In the genomic region with DNA sequence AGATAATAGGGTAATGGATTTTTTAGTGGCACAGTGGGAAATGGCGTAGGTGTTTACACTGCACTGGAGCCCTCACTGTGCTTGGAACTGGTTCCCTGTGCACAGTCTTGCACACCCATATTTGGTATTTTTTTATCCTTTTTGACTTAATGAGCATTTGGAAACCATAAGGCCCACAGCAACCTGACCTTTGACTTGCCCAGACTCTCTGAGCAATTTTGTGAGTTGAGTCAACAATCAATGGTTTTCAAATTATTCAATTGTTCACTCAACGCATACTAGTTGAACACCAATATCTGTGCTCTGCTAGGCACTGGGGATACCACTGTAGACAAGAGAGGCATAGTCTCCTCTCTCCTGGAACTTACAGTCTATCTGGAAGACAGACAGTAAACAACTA, we compare ENCODE assay signal across 16 cellular contexts. TPM values are rescaled to one million over a fixed set of nuclear protein-coding genes. Genes with fewer than 3 reads are reported as not detected.
DNase-seq lines count a peak whose midpoint lies in the region; ATAC-seq and TF ChIP-seq lines count a peak whose summit lies in the region.
"Had no signal": no experiment of that assay in that cellular context is flagged by ENCODE, and none has a peak within 500 bp of the region (broad histone marks: within the 10 kb centered on the region; RNA-seq: fewer than 3 reads in every experiment).

No MANE protein-coding gene starts in this region.

- H3K56ac ChIP-seq in mesendoderm (ENCODE audit: low read length): no peak overlapping the region

- H3K79me2 ChIP-seq in mesendoderm (ENCODE audit: control insufficient read depth, insufficient read depth, low read length): no peaks in the 10 kb centered on the region

- H3K18ac ChIP-seq in mesendoderm (ENCODE audit: low read length): no peak overlapping the region

- no peak for ATAC-seq in CD4-positive, alpha-beta T cell (ENCODE audit: poor library complexity)
- ATAC-seq in activated CD8-positive, alpha-beta T cell treated with anti-CD3 and anti-CD28 coated beads for 36 hours: peak; percentile 46
- ATAC-seq in naive thymus-derived CD4-positive, alpha-beta T cell: no peak
- no peak for ATAC-seq in GM21529 (IDR thresholded peaks at IDR 0.05; ENCODE audit: unreplicated experiment)
- ATAC-seq: Right ventricle myocardium inferior had no signal

- no peak overlapping the region for H3K4me3 ChIP-seq in CD8-positive, alpha-beta memory T cell (ENCODE audit: low read length)
- H3K4me3 ChIP-seq in naive thymus-derived CD4-positive, alpha-beta T cell (ENCODE audit: low read length): no peak overlapping the region
- no peak overlapping the region for H3K4me3 ChIP-seq in MG63
- no peak overlapping the region for H3K4me3 ChIP-seq in mesendoderm (ENCODE audit: low read length)
- H3K4me3 ChIP-seq: adrenal gland, cardiac muscle cell had no signal

- no CpG with 5 or more reads among the region's 2 CpGs for WGBS in mesendoderm (ENCODE audit: extremely low coverage, insufficient coverage, low lambda C conversion rate)

- no peak overlapping the region for H3K9ac ChIP-seq in mesendoderm (ENCODE audit: low read length)
- H3K9ac ChIP-seq: parathyroid adenoma had no signal

- H3K27me3 ChIP-seq in CD4-positive, alpha-beta T cell (ENCODE audit: control insufficient read depth, insufficient read depth, low read length): no peaks in the 10 kb centered on the region
- H3K27me3 ChIP-seq in CD8-positive, alpha-beta memory T cell (ENCODE audit: insufficient read depth, low read length, poor library complexity, severe bottlenecking): no peaks in the 10 kb centered on the region
- no peaks in the 10 kb centered on the region for H3K27me3 ChIP-seq in naive thymus-derived CD4-positive, alpha-beta T cell (ENCODE audit: control insufficient read depth in 2 of 2, insufficient read depth in 2 of 2, low read length in 2 of 2)
- H3K27me3 ChIP-seq in MG63: no peaks in the 10 kb centered on the region
- H3K27me3 ChIP-seq in mesendoderm (ENCODE audit: insufficient read depth, low read length, poor library complexity): no peaks in the 10 kb centered on the region
- H3K27me3 ChIP-seq: adrenal gland, cardiac muscle cell had no signal

- H2BK120ac ChIP-seq in mesendoderm (ENCODE audit: low read depth, low read length): no peak overlapping the region

- no peak for DNase-seq in CD4-positive, alpha-beta T cell
- no peak for DNase-seq in CD8-positive, alpha-beta memory T cell
- DNase-seq in activated CD8-positive, alpha-beta T cell treated with anti-CD3 and anti-CD28 coated beads for 36 hours: no peak
- no peak for DNase-seq in naive thymus-derived CD4-positive, alpha-beta T cell
- DNase-seq in MG63 (no peak), mesendoderm (no peak)
- DNase-seq: adrenal gland, GDM1, glutamatergic neuron, NCI-H1105, NCI-H524, T-helper 2 cell had no signal

- POLR2A ChIA-PET in CD4-positive, alpha-beta T cell (lab: Charles Lee): interaction anchor here (5.5 to 18.0 kb wide), 4 partner anchors 11 to 23 kb away, joined by 45 to 355 read pairs (median 195); a partner anchor contains a TSS
- POLR2A ChIA-PET in CD8-positive, alpha-beta memory T cell (lab: Charles Lee): no interaction called here
- POLR2A ChIA-PET in activated CD8-positive, alpha-beta T cell treated with anti-CD3 and anti-CD28 coated beads for 36 hours (lab: Charles Lee): interaction anchor here (4.3 kb wide), 1 partner anchor 13 kb away, joined by 28 read pairs; a partner anchor contains a TSS
- POLR2A ChIA-PET in naive thymus-derived CD4-positive, alpha-beta T cell (lab: Charles Lee): interaction anchor here (1.1 to 21.8 kb wide), 4 partner anchors 9 to 153 kb away, joined by 3 to 354 read pairs (median 88); no protein-coding TSS in a partner anchor

- H3K9me3 Mint-ChIP-seq in CD4-positive, alpha-beta T cell: no peaks in the 10 kb centered on the region
- H3K9me3 Mint-ChIP-seq in CD8-positive, alpha-beta memory T cell: peaks cover 0 to 3% (median 0%) of the 10 kb centered on the region in 5 donors
- H3K9me3 Mint-ChIP-seq in activated CD8-positive, alpha-beta T cell treated with anti-CD3 and anti-CD28 coated beads for 36 hours: peaks cover 5% of the 10 kb centered on the region
- peaks cover 0 to 24% (median 0%) of the 10 kb centered on the region in 11 donors for H3K9me3 Mint-ChIP-seq in naive thymus-derived CD4-positive, alpha-beta T cell

- H3K4me1 ChIP-seq in CD8-positive, alpha-beta memory T cell (ENCODE audit: insufficient read depth, low read length): peaks cover 99% of the 10 kb centered on the region
- peaks cover 98 to 99% of the 10 kb centered on the region in 2 donors for H3K4me1 ChIP-seq in naive thymus-derived CD4-positive, alpha-beta T cell (ENCODE audit: control insufficient read depth in 2 of 2, insufficient read depth in 2 of 2, low read length in 2 of 2)
- H3K4me1 ChIP-seq in mesendoderm (ENCODE audit: control insufficient read depth, low read depth, low read length): peaks cover 24% of the 10 kb centered on the region
- H3K4me1 ChIP-seq: parathyroid adenoma had no signal

- H3K4ac ChIP-seq in mesendoderm (ENCODE audit: low read depth, low read length): no peak overlapping the region

- H4K8ac ChIP-seq in mesendoderm (ENCODE audit: low read depth, low read length): no peak overlapping the region

- H3K4me1 Mint-ChIP-seq in CD4-positive, alpha-beta T cell (ENCODE audit: low read depth): peaks cover 99% of the 10 kb centered on the region
- peaks cover 98 to 100% (median 100%) of the 10 kb centered on the region in 3 donors for H3K4me1 Mint-ChIP-seq in CD8-positive, alpha-beta memory T cell
- peaks cover 99% of the 10 kb centered on the region for H3K4me1 Mint-ChIP-seq in activated CD8-positive, alpha-beta T cell treated with anti-CD3 and anti-CD28 coated beads for 36 hours (ENCODE audit: low read depth)
- peaks cover 72 to 100% (median 99%) of the 10 kb centered on the region in 7 donors for H3K4me1 Mint-ChIP-seq in naive thymus-derived CD4-positive, alpha-beta T cell

- H3K23ac ChIP-seq in mesendoderm (ENCODE audit: low read length): no peak overlapping the region

- H3K4me2 ChIP-seq in mesendoderm (ENCODE audit: low read length): no peak overlapping the region

- H3K36me3 ChIP-seq in CD8-positive, alpha-beta memory T cell (ENCODE audit: insufficient read depth, low read length): peaks cover 18% of the 10 kb centered on the region
- peaks cover 0 to 22% (median 0%) of the 10 kb centered on the region in 3 experiments for H3K36me3 ChIP-seq in naive thymus-derived CD4-positive, alpha-beta T cell (ENCODE audit: control insufficient read depth in 2 of 3, insufficient read depth in 3 of 3, low read length in 3 of 3)
- H3K36me3 ChIP-seq in MG63: peaks cover 100% of the 10 kb centered on the region
- no peaks in the 10 kb centered on the region for H3K36me3 ChIP-seq in mesendoderm (ENCODE audit: control insufficient read depth, insufficient read depth, low read length)
- H3K36me3 ChIP-seq: adrenal gland, cardiac muscle cell had no signal

- no peak overlapping the region for H4K5ac ChIP-seq in mesendoderm (ENCODE audit: low read length)

- H2AK5ac ChIP-seq in mesendoderm (ENCODE audit: low read length): no peak overlapping the region

- no peak overlapping the region for H2BK5ac ChIP-seq in mesendoderm (ENCODE audit: low read length)

- H2BK15ac ChIP-seq in mesendoderm (replicated peaks; ENCODE audit: low read depth): no peak overlapping the region

- H3K36me3 Mint-ChIP-seq in CD4-positive, alpha-beta T cell (ENCODE audit: low read depth): peaks cover 100% of the 10 kb centered on the region
- peaks cover 18 to 92% (median 35%) of the 10 kb centered on the region in 3 donors for H3K36me3 Mint-ChIP-seq in CD8-positive, alpha-beta memory T cell
- peaks cover 92% of the 10 kb centered on the region for H3K36me3 Mint-ChIP-seq in activated CD8-positive, alpha-beta T cell treated with anti-CD3 and anti-CD28 coated beads for 36 hours (ENCODE audit: low read depth)
- H3K36me3 Mint-ChIP-seq in naive thymus-derived CD4-positive, alpha-beta T cell: peaks cover 20 to 84% (median 67%) of the 10 kb centered on the region in 5 donors

- TF ChIP-seq CTCF in CD4-positive, alpha-beta T cell (IDR thresholded peaks at IDR 0.05): no peak
- no peak for TF ChIP-seq CTCF in activated CD8-positive, alpha-beta T cell treated with anti-CD3 and anti-CD28 coated beads for 36 hours (IDR thresholded peaks at IDR 0.05)

- peak overlapping the region; percentile 19 for H3K27ac ChIP-seq in CD4-positive, alpha-beta T cell (ENCODE audit: low read depth, low read length)
- no peak overlapping the region for H3K27ac ChIP-seq in CD8-positive, alpha-beta memory T cell (ENCODE audit: low read depth, low read length)
- peak overlapping the region; percentile 94 for H3K27ac ChIP-seq in naive thymus-derived CD4-positive, alpha-beta T cell (ENCODE audit: low read depth, low read length)
- no peak overlapping the region for H3K27ac ChIP-seq in mesendoderm (ENCODE audit: low read depth, low read length)
- H3K27ac ChIP-seq: adrenal gland, cardiac muscle cell, parathyroid adenoma had no signal

- intact Hi-C loops in CD4-positive, alpha-beta T cell (cut with DNase I, micrococcal nuclease): no loop called here
- intact Hi-C loops in activated CD8-positive, alpha-beta T cell treated with anti-CD3 and anti-CD28 coated beads for 36 hours (cut with micrococcal nuclease): no loop called here
- intact Hi-C loops in naive thymus-derived CD4-positive, alpha-beta T cell (cut with micrococcal nuclease): no loop called here

- H3K79me1 ChIP-seq in mesendoderm (ENCODE audit: low read length): no peaks in the 10 kb centered on the region

- peak overlapping the region; percentile 4 for H3K4me3 Mint-ChIP-seq in CD4-positive, alpha-beta T cell
- H3K4me3 Mint-ChIP-seq in CD8-positive, alpha-beta memory T cell: peak overlapping the region; percentile 10 to 36 (median 23)
- no peak overlapping the region for H3K4me3 Mint-ChIP-seq in activated CD8-positive, alpha-beta T cell treated with anti-CD3 and anti-CD28 coated beads for 36 hours
- H3K4me3 Mint-ChIP-seq in naive thymus-derived CD4-positive, alpha-beta T cell: peak overlapping the region in 9 of 10 donors; percentile 11 to 94 (median 58)

- CTCF ChIA-PET in CD4-positive, alpha-beta T cell (lab: Charles Lee): interaction anchor here (1.4 to 3.4 kb wide), 2 partner anchors 10 to 156 kb away, joined by 4 to 13 read pairs; no protein-coding TSS in a partner anchor
- CTCF ChIA-PET in CD8-positive, alpha-beta memory T cell (lab: Charles Lee): interaction anchor here (0.9 to 3.9 kb wide), 2 partner anchors 10 to 12 kb away, joined by 3 to 24 read pairs; no protein-coding TSS in a partner anchor
- CTCF ChIA-PET in activated CD8-positive, alpha-beta T cell treated with anti-CD3 and anti-CD28 coated beads for 36 hours (lab: Charles Lee): interaction anchor here (8.2 kb wide), 1 partner anchor 12 kb away, joined by 94 read pairs; no protein-coding TSS in a partner anchor
- CTCF ChIA-PET in naive thymus-derived CD4-positive, alpha-beta T cell (lab: Charles Lee): interaction anchor here (1.4 kb wide), 1 partner anchor 10 kb away, joined by 9 read pairs; no protein-coding TSS in a partner anchor

- H3K9me3 ChIP-seq in CD4-positive, alpha-beta T cell (ENCODE audit: control insufficient read depth, low read length): no peaks in the 10 kb centered on the region
- H3K9me3 ChIP-seq in CD8-positive, alpha-beta memory T cell (ENCODE audit: low read length): no peaks in the 10 kb centered on the region
- no peaks in the 10 kb centered on the region for H3K9me3 ChIP-seq in naive thymus-derived CD4-positive, alpha-beta T cell (ENCODE audit: control insufficient read depth in 2 of 3, low read length in 3 of 3)
- H3K9me3 ChIP-seq in MG63: no peaks in the 10 kb centered on the region
- H3K9me3 ChIP-seq: adrenal gland had no signal

- peak overlapping the region; percentile 96 for H3K27ac Mint-ChIP-seq in CD4-positive, alpha-beta T cell
- peak overlapping the region; percentile 43 to 96 (median 81) for H3K27ac Mint-ChIP-seq in CD8-positive, alpha-beta memory T cell
- peak overlapping the region; percentile 75 for H3K27ac Mint-ChIP-seq in activated CD8-positive, alpha-beta T cell treated with anti-CD3 and anti-CD28 coated beads for 36 hours
- H3K27ac Mint-ChIP-seq in naive thymus-derived CD4-positive, alpha-beta T cell: peak overlapping the region; percentile 12 to 100 (median 93)

- no peaks in the 10 kb centered on the region for H3K27me3 Mint-ChIP-seq in CD4-positive, alpha-beta T cell
- peaks cover 0 to 4% of the 10 kb centered on the region in 2 donors for H3K27me3 Mint-ChIP-seq in CD8-positive, alpha-beta memory T cell
- H3K27me3 Mint-ChIP-seq in activated CD8-positive, alpha-beta T cell treated with anti-CD3 and anti-CD28 coated beads for 36 hours: no peaks in the 10 kb centered on the region
- no peaks in the 10 kb centered on the region for H3K27me3 Mint-ChIP-seq in naive thymus-derived CD4-positive, alpha-beta T cell

RNA-seq across cellular contexts. Expression of a gene that starts 14.3 kb away (rescaled TPM):
- total RNA-seq in CD4-positive, alpha-beta T cell: 1,000 to 10,000 TPM; 1,283 to 1,330 TPM
- total RNA-seq in CD8-positive, alpha-beta memory T cell: 100 to 1,000 TPM; 510 to 534 TPM
- 338 TPM for polyA plus RNA-seq in CD8-positive, alpha-beta memory T cell
- 100 to 1,000 TPM; 363 to 373 TPM for total RNA-seq in activated CD8-positive, alpha-beta T cell treated with anti-CD3 and anti-CD28 coated beads for 36 hours
- total RNA-seq in naive thymus-derived CD4-positive, alpha-beta T cell: 1,000 to 10,000 TPM in 1 of 5 experiments, 100 to 1,000 TPM in 4; 369 to 1,223 (median 784) TPM
- 100 to 1,000 TPM; 332 to 372 TPM for polyA plus RNA-seq in naive thymus-derived CD4-positive, alpha-beta T cell
- total RNA-seq in MG63 (2014; rRNA removed; shearing (Covaris generic); ENCODE audit: low replicate concordance): 1,423 and 1,833 TPM in 2 replicates
- 29.0 TPM for polyA plus RNA-seq in mesendoderm (2013, experiment 1 of 2)
- 30.1 TPM for polyA plus RNA-seq in mesendoderm (2013, experiment 2 of 2)

Comparison
In these comparisons a context has a peak if more than half of its experiments do, and no peak if none do; other contexts are left out.
1. H3K27ac ChIP-seq: peak in CD4-positive, alpha-beta T cell (single experiment) and naive thymus-derived CD4-positive, alpha-beta T cell (single experiment); none in CD8-positive, alpha-beta memory T cell (single experiment) and mesendoderm (single experiment).
2. Peak in every context shown above with its lines, with median percentiles within 50 percentile points of each other: H3K27ac Mint-ChIP-seq.